In genomic region chr21:46469275-46469674, GRCh38 we compare ENCODE assay signal across 24 cellular contexts.
"Had no signal": no experiment of that assay in that cellular context is flagged by ENCODE, and none has a peak within 500 bp of the region (broad histone marks: within the 10 kb centered on the region; RNA-seq: fewer than 3 reads in every experiment).

No MANE protein-coding gene starts in this region.

- ATAC-seq: activated CD8-positive, alpha-beta memory T cell treated with anti-CD3 and anti-CD28 coated beads, Interleukin-2, amount 10 ng/mL, durations not matched to agents 7 days and 5 days; gastroesophageal sphincter; left cardiac atrium; WTC11 had no signal

- H3K4me3 Mint-ChIP-seq: activated CD4-positive, alpha-beta memory T cell treated with anti-CD3 and anti-CD28 coated beads, Interleukin-2, amount 10 ng/mL, durations not matched to agents 7 days and 5 days; activated CD4-positive, alpha-beta T cell treated with anti-CD3 and anti-CD28 coated beads, Interleukin-2, amount 10 ng/mL, durations not matched to agents 7 days and 5 days; activated CD8-positive, alpha-beta memory T cell treated with anti-CD3 and anti-CD28 coated beads, Interleukin-2, amount 10 ng/mL, durations not matched to agents 7 days and 5 days; activated naive CD4-positive, alpha-beta T cell treated with anti-CD3 and anti-CD28 coated beads for 36 hours; neural progenitor cell; WTC11 had no signal

- H3K36me3 Mint-ChIP-seq: WTC11 had no signal

- H3K27ac Mint-ChIP-seq: activated CD4-positive, alpha-beta memory T cell treated with anti-CD3 and anti-CD28 coated beads, Interleukin-2, amount 10 ng/mL, durations not matched to agents 7 days and 5 days; activated CD4-positive, alpha-beta T cell treated with anti-CD3 and anti-CD28 coated beads, Interleukin-2, amount 10 ng/mL, durations not matched to agents 7 days and 5 days; activated CD8-positive, alpha-beta memory T cell treated with anti-CD3 and anti-CD28 coated beads, Interleukin-2, amount 10 ng/mL, durations not matched to agents 7 days and 5 days; activated naive CD4-positive, alpha-beta T cell treated with anti-CD3 and anti-CD28 coated beads for 36 hours; neural progenitor cell; WTC11 had no signal

- H3K36me3 ChIP-seq: neural progenitor cell, right atrium auricular region, transverse colon had no signal

- DNase-seq: activated CD4-positive, alpha-beta memory T cell treated with anti-CD3 and anti-CD28 coated beads, Interleukin-2, amount 10 ng/mL, durations not matched to agents 7 days and 5 days; activated CD4-positive, alpha-beta T cell treated with anti-CD3 and anti-CD28 coated beads for 1 hour; activated CD4-positive, alpha-beta T cell treated with anti-CD3 and anti-CD28 coated beads, Interleukin-2, amount 10 ng/mL, durations not matched to agents 7 days and 5 days; activated CD8-positive, alpha-beta memory T cell treated with anti-CD3 and anti-CD28 coated beads, Interleukin-2, amount 10 ng/mL, durations not matched to agents 7 days and 5 days; activated effector memory CD4-positive, alpha-beta T cell treated with anti-CD3 and anti-CD28 coated beads, Interleukin-2, amount 50 U/mL, for 16 hours; activated naive CD4-positive, alpha-beta T cell treated with anti-CD3 and anti-CD28 coated beads for 36 hours; amniotic stem cell; central memory CD4-positive, alpha-beta T cell; dermis blood vessel endothelial cell; effector CD8-positive, alpha-beta T cell; erythroblast; left cardiac atrium; mammary epithelial cell; occipital lobe; stimulated activated CD4-positive, alpha-beta T cell treated with anti-CD3 and anti-CD28 coated beads, Interleukin-1b, Interleukin-23, amount 100 ng/mL, for 48 hours; stimulated activated naive CD4-positive, alpha-beta T cell treated with Interleukin-2 at 50 U/mL for 16 hours; T-helper 2 cell; transverse colon had no signal

- H3K4me1 ChIP-seq: neural progenitor cell had no signal

- H3K4me3 ChIP-seq: gastroesophageal sphincter, hepatocyte, neural progenitor cell, right atrium auricular region, smooth muscle cell, transverse colon had no signal

- H3K9me3 Mint-ChIP-seq: activated CD4-positive, alpha-beta memory T cell treated with anti-CD3 and anti-CD28 coated beads, Interleukin-2, amount 10 ng/mL, durations not matched to agents 7 days and 5 days; activated CD4-positive, alpha-beta T cell treated with anti-CD3 and anti-CD28 coated beads, Interleukin-2, amount 10 ng/mL, durations not matched to agents 7 days and 5 days; activated naive CD4-positive, alpha-beta T cell treated with anti-CD3 and anti-CD28 coated beads for 36 hours; neural progenitor cell; WTC11 had no signal

- H3K9me3 ChIP-seq: gastroesophageal sphincter, right atrium auricular region, transverse colon had no signal

- H3K27ac ChIP-seq: gastroesophageal sphincter, hepatocyte, right atrium auricular region, transverse colon had no signal

- H3K27me3 ChIP-seq: gastroesophageal sphincter, hepatocyte, neural progenitor cell, right atrium auricular region, transverse colon had no signal

- H3K27me3 Mint-ChIP-seq: activated CD4-positive, alpha-beta memory T cell treated with anti-CD3 and anti-CD28 coated beads, Interleukin-2, amount 10 ng/mL, durations not matched to agents 7 days and 5 days; activated CD4-positive, alpha-beta T cell treated with anti-CD3 and anti-CD28 coated beads, Interleukin-2, amount 10 ng/mL, durations not matched to agents 7 days and 5 days; activated CD8-positive, alpha-beta memory T cell treated with anti-CD3 and anti-CD28 coated beads, Interleukin-2, amount 10 ng/mL, durations not matched to agents 7 days and 5 days had no signal
